25 cellular contexts compared by ENCODE assay signal in the genomic region with DNA sequence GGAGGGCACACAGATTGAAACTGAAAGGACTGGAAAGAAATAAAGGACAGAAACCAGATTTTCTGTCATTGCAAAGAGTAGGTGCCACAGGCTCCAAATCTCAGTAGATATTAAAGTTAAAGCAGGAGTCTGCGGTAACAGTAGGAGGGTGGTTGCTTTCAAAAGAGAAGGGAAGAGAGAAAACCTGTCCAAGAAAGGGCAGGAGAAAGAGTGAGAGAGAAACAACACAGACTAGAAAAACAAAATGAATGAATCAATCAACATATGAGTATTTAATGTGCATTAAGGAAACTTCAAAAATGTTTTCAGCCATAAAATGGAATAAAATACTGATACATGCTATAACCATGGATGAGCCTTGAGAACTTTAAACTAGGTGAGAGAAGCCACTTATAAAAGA.
DNase-seq lines count a peak whose midpoint lies in the region; ATAC-seq, FAIRE-seq and TF ChIP-seq lines count a peak whose summit lies in the region.
"Had no signal": no experiment of that assay in that cellular context is flagged by ENCODE, and none has a peak within 500 bp of the region (broad histone marks: within the 10 kb centered on the region; RNA-seq: fewer than 3 reads in every experiment).

No MANE protein-coding gene starts in this region.

- H3K9ac ChIP-seq in HCT116 (ENCODE audit: low read length) (no peak overlapping the region), astrocyte (ENCODE audit: low read length) (peak overlapping the region; percentile 88)

- H3K27ac Mint-ChIP-seq in astrocyte (ENCODE audit: unreplicated experiment), result no peak overlapping the region
- no peak overlapping the region for H3K27ac Mint-ChIP-seq in stimulated activated naive CD8-positive, alpha-beta T cell treated with anti-CD3 and anti-CD28 coated beads, Interleukin-15, amount 100 ng/mL, for 72 hours
- H3K27ac Mint-ChIP-seq: activated CD4-positive, alpha-beta T cell treated with anti-CD3 and anti-CD28 coated beads, Interleukin-2, amount 10 ng/mL, durations not matched to agents 24 days and 14 days; activated naive CD4-positive, alpha-beta T cell treated with anti-CD3 and anti-CD28 coated beads, Interleukin-2, amount 50 U/mL, for 72 hours; activated T-cell treated with anti-CD3 and anti-CD28 coated beads, Interleukin-2, amount 50 U/mL, for 72 hours; CD4-positive, alpha-beta T cell; IgD-negative memory B cell had no signal

- CTCF ChIA-PET in HCT116 (lab: Charles Lee), result no interaction called here

- H3K36me3 ChIP-seq in HCT116 (ENCODE audit: control insufficient read depth in 1 of 2, insufficient read depth in 2 of 2, low read length in 2 of 2) (no peaks in the 10 kb centered on the region), astrocyte (ENCODE audit: insufficient read depth, low read length) (no peaks in the 10 kb centered on the region), hepatocyte (replicated peaks; ENCODE audit: insufficient read depth, low read depth) (no peaks in the 10 kb centered on the region), thoracic aorta (no peaks in the 10 kb centered on the region), prostate gland (no peaks in the 10 kb centered on the region)
- H3K36me3 ChIP-seq: WERI-Rb-1 had no signal

- peaks cover 4 to 22% of the 10 kb centered on the region in 2 experiments; a peak in 3 of 4 replicates for H3K4me1 ChIP-seq in HCT116 (ENCODE audit: control insufficient read depth in 1 of 2, insufficient read depth in 2 of 2, low read length in 2 of 2)
- H3K4me1 ChIP-seq in astrocyte (ENCODE audit: insufficient read depth, low read length), result peaks cover 67% of the 10 kb centered on the region
- H3K4me1 ChIP-seq in hepatocyte (ENCODE audit: insufficient read depth), result peaks cover 14% of the 10 kb centered on the region
- peaks cover 0 to 55% of the 10 kb centered on the region in 2 donors for H3K4me1 ChIP-seq in thoracic aorta (ENCODE audit: control insufficient read depth in 1 of 2, low read depth in 2 of 2)
- H3K4me1 ChIP-seq in prostate gland (replicated peaks), result no peaks in the 10 kb centered on the region

- H3K4me2 ChIP-seq in HCT116 (ENCODE audit: low read length), result no peak overlapping the region
- peak overlapping the region; percentile 89 for H3K4me2 ChIP-seq in astrocyte (ENCODE audit: low read length)
- H3K4me2 ChIP-seq in hepatocyte, result peak overlapping the region; percentile 92

- TF ChIP-seq CTCF in HCT116 (IDR thresholded peaks at IDR 0.05 in 2 of 3, conservative IDR thresholded peaks at IDR 0.05 in 1 of 3; ENCODE audit: borderline replicate concordance in 1 of 3, insufficient read depth in 1 of 3, low read depth in 2 of 3, low read length in 2 of 3) (no peak), astrocyte (IDR thresholded peaks at IDR 0.05; ENCODE audit: insufficient read depth, low read depth, low read length) (no peak), hepatocyte (IDR thresholded peaks at IDR 0.05; ENCODE audit: poor library complexity) (no peak), thoracic aorta (IDR thresholded peaks at IDR 0.05) (no peak), prostate gland (IDR thresholded peaks at IDR 0.05) (no peak)

- H3K4me3 Mint-ChIP-seq in astrocyte (ENCODE audit: unreplicated experiment), result no peak overlapping the region
- H3K4me3 Mint-ChIP-seq in stimulated activated naive CD8-positive, alpha-beta T cell treated with anti-CD3 and anti-CD28 coated beads, Interleukin-15, amount 100 ng/mL, for 72 hours, result no peak overlapping the region
- H3K4me3 Mint-ChIP-seq: activated CD4-positive, alpha-beta T cell treated with anti-CD3 and anti-CD28 coated beads, Interleukin-2, amount 10 ng/mL, durations not matched to agents 24 days and 14 days; CD4-positive, alpha-beta T cell; IgD-negative memory B cell had no signal

- H3K9me3 ChIP-seq in HCT116 (ENCODE audit: control insufficient read depth in 1 of 2, insufficient read depth in 1 of 2, low read depth in 1 of 2, low read length in 2 of 2) (no peaks in the 10 kb centered on the region), astrocyte (ENCODE audit: insufficient read depth, low read depth, low read length) (no peaks in the 10 kb centered on the region), hepatocyte (ENCODE audit: low read depth) (no peaks in the 10 kb centered on the region), thoracic aorta (no peaks in the 10 kb centered on the region), prostate gland (no peaks in the 10 kb centered on the region)

- H3K9me3 Mint-ChIP-seq in astrocyte (ENCODE audit: unreplicated experiment), result no peaks in the 10 kb centered on the region
- no peaks in the 10 kb centered on the region for H3K9me3 Mint-ChIP-seq in stimulated activated naive CD8-positive, alpha-beta T cell treated with anti-CD3 and anti-CD28 coated beads, Interleukin-15, amount 100 ng/mL, for 72 hours
- H3K9me3 Mint-ChIP-seq: activated CD4-positive, alpha-beta T cell treated with anti-CD3 and anti-CD28 coated beads, Interleukin-2, amount 10 ng/mL, durations not matched to agents 24 days and 14 days; activated naive CD4-positive, alpha-beta T cell treated with anti-CD3 and anti-CD28 coated beads, Interleukin-2, amount 50 U/mL, for 72 hours; activated T-cell treated with anti-CD3 and anti-CD28 coated beads, Interleukin-2, amount 50 U/mL, for 72 hours; CD4-positive, alpha-beta T cell; IgD-negative memory B cell had no signal

- H3K9me2 ChIP-seq in HCT116 (ENCODE audit: insufficient read depth) (no peaks in the 10 kb centered on the region), hepatocyte (replicated peaks; ENCODE audit: insufficient read depth) (no peaks in the 10 kb centered on the region)

- 52% methylated on average over 1 of the region's 1 CpG for WGBS in hepatocyte (ENCODE audit: low lambda C conversion rate, missing lambda C conversion rate)
- 81% methylated on average over 1 of the region's 1 CpG for WGBS in prostate gland

- ATAC-seq in HCT116 (no peak), thoracic aorta (ENCODE audit: insufficient number of reproducible peaks, low FRiP score, low read depth) (no peak)
- ATAC-seq in stimulated activated naive CD8-positive, alpha-beta T cell treated with anti-CD3 and anti-CD28 coated beads, Interleukin-15, amount 100 ng/mL, for 72 hours, result no peak
- ATAC-seq: activated naive CD4-positive, alpha-beta T cell treated with anti-CD3 and anti-CD28 coated beads, Interleukin-2, amount 50 U/mL, for 72 hours; activated T-cell treated with anti-CD3 and anti-CD28 coated beads, Interleukin-2, amount 50 U/mL, for 72 hours had no signal

- POLR2A ChIA-PET in HCT116 (lab: Charles Lee), result no interaction called here

- no peak for TF ChIP-seq RAD21 in HCT116 (IDR thresholded peaks at IDR 0.05; ENCODE audit: low read depth)

- H2AFZ ChIP-seq in HCT116 (ENCODE audit: low read depth, low read length, poor library complexity, severe bottlenecking) (peak overlapping the region; percentile 96), astrocyte (ENCODE audit: low read depth, low read length) (no peak overlapping the region), hepatocyte (no peak overlapping the region)

- H3K27me3 ChIP-seq in HCT116 (ENCODE audit: insufficient read depth, low read length), result no peaks in the 10 kb centered on the region
- no peaks in the 10 kb centered on the region for H3K27me3 ChIP-seq in astrocyte (ENCODE audit: insufficient read depth, low read length)
- no peaks in the 10 kb centered on the region for H3K27me3 ChIP-seq in hepatocyte
- H3K27me3 ChIP-seq in thoracic aorta (replicated peaks; ENCODE audit: insufficient read depth), result no peaks in the 10 kb centered on the region
- H3K27me3 ChIP-seq in prostate gland (replicated peaks; ENCODE audit: insufficient read depth), result no peaks in the 10 kb centered on the region

- RAD21 ChIA-PET in HCT116 (lab: Charles Lee; ENCODE audit: low non-redundant PET in 1 of 2, low total read pairs in 2 of 2, uncharacterized antibody in 2 of 2, unreplicated experiment in 2 of 2), result no interaction called here

- H3K27ac ChIP-seq in HCT116 (ENCODE audit: low read depth, low read length) (no peak overlapping the region), astrocyte (ENCODE audit: low read depth, low read length) (peak overlapping the region; percentile 89), hepatocyte (peak overlapping the region; percentile 99), thoracic aorta (peak overlapping the region; percentile 97 to 99), prostate gland (no peak overlapping the region)
- H3K27ac ChIP-seq: WERI-Rb-1 had no signal

- no peaks in the 10 kb centered on the region for H4K20me1 ChIP-seq in HCT116 (ENCODE audit: insufficient read depth)
- no peaks in the 10 kb centered on the region for H4K20me1 ChIP-seq in astrocyte (ENCODE audit: insufficient read depth, low read length)
- H4K20me1 ChIP-seq in hepatocyte (ENCODE audit: insufficient read depth, poor library complexity, severe bottlenecking), result no peaks in the 10 kb centered on the region

- H3K4me3 ChIP-seq in HCT116 (replicated peaks in 1 of 2; ENCODE audit: low read depth in 1 of 2, low read length in 2 of 2) (no peak overlapping the region), astrocyte (ENCODE audit: insufficient read depth, low read depth, low read length) (no peak overlapping the region), hepatocyte (peak overlapping the region; percentile 12), thoracic aorta (peak overlapping the region; percentile 83), prostate gland (no peak overlapping the region)

- H3K4me1 Mint-ChIP-seq in astrocyte (ENCODE audit: low read depth, unreplicated experiment), result peaks cover 48% of the 10 kb centered on the region
- H3K4me1 Mint-ChIP-seq in stimulated activated naive CD8-positive, alpha-beta T cell treated with anti-CD3 and anti-CD28 coated beads, Interleukin-15, amount 100 ng/mL, for 72 hours, result peaks cover 16% of the 10 kb centered on the region

- FAIRE-seq in astrocyte (lab: Jason Lieb, UNC), result no peak
- FAIRE-seq: kidney had no signal

- peaks cover 3% of the 10 kb centered on the region for H3K27me3 Mint-ChIP-seq in astrocyte (ENCODE audit: low read depth, unreplicated experiment)
- H3K27me3 Mint-ChIP-seq in stimulated activated naive CD8-positive, alpha-beta T cell treated with anti-CD3 and anti-CD28 coated beads, Interleukin-15, amount 100 ng/mL, for 72 hours, result peaks cover 52% of the 10 kb centered on the region

- no TSS peak for BruUV-seq in HCT116 (replicated peaks; lab: Mats Ljungman, UMichigan)

- TF ChIP-seq POLR2A in HCT116 (IDR thresholded peaks at IDR 0.05; ENCODE audit: borderline replicate concordance, extremely low read depth, insufficient read depth, insufficient read length) (no peak), prostate gland (IDR thresholded peaks at IDR 0.05) (no peak)

- intact Hi-C loops in HCT116 (cut with micrococcal nuclease), result loop anchor here (1.0 to 10.0 kb wide), 4 partner anchors 186 to 1366 kb away; no protein-coding TSS in a partner anchor
- intact Hi-C loops in prostate gland (cut with DNase I), result loop anchor here (5.0 to 10.0 kb wide), 5 partner anchors 124 to 663 kb away; no protein-coding TSS in a partner anchor

- no peak for DNase-seq in HCT116 (ENCODE audit: low read depth, low spot score)
- no peak for DNase-seq in astrocyte (ENCODE audit: low read depth)
- DNase-seq in hepatocyte (ENCODE audit: low spot score), result no peak
- DNase-seq in thoracic aorta (ENCODE audit: low spot score), result no peak
- DNase-seq in activated effector memory CD4-positive, alpha-beta T cell treated with Interleukin-2 at 50 U/mL for 16 hours, result no peak
- no peak for DNase-seq in prostate gland (ENCODE audit: low spot score)
- DNase-seq in stimulated activated naive CD8-positive, alpha-beta T cell treated with anti-CD3 and anti-CD28 coated beads, Interleukin-15, amount 100 ng/mL, for 72 hours, result no peak
- DNase-seq: activated CD4-positive, alpha-beta T cell treated with anti-CD3 and anti-CD28 coated beads, Interleukin-2, amount 10 ng/mL, durations not matched to agents 24 days and 14 days; activated T-cell treated with anti-CD3 and anti-CD28 coated beads, Interleukin-2, amount 50 U/mL, for 72 hours; CD4-positive, alpha-beta T cell; cerebellar nuclear complex; erythroblast; GDM1; mammary epithelial cell; NCI-H1105; NCI-H2081 treated with DMSO at 0.1 percent for 48 hours; NCI-H446; retina; stimulated activated CD4-positive, alpha-beta T cell treated with anti-CD3 and anti-CD28 coated beads, Interleukin-12 subunit alpha, Interleukin-12 subunit beta, amount 100 ng/mL, for 4 hours; stimulated activated CD4-positive, alpha-beta T cell treated with anti-CD3 and anti-CD28 coated beads, Interleukin-4, amount 100 ng/mL, for 4 hours; stimulated activated naive CD4-positive, alpha-beta T cell; WERI-Rb-1 had no signal

- H3K79me2 ChIP-seq in HCT116 (ENCODE audit: insufficient read depth, low read length), result no peaks in the 10 kb centered on the region
- H3K79me2 ChIP-seq in astrocyte (ENCODE audit: insufficient read depth, low read length), result no peaks in the 10 kb centered on the region
- H3K79me2 ChIP-seq in hepatocyte, result peaks cover 24% of the 10 kb centered on the region

- H3K36me3 Mint-ChIP-seq in astrocyte (ENCODE audit: low read depth, unreplicated experiment), result no peaks in the 10 kb centered on the region
- H3K36me3 Mint-ChIP-seq: IgD-negative memory B cell had no signal

Comparison
In these comparisons a context has a peak if more than half of its experiments do, and no peak if none do; other contexts are left out.
1. H3K27ac ChIP-seq: peak in astrocyte (single experiment), hepatocyte (single experiment) and thoracic aorta (2 of 2); none in HCT116 (single experiment) and prostate gland (0 of 2).
2. H3K4me3 ChIP-seq: peak in hepatocyte (single experiment) and thoracic aorta (single experiment); none in HCT116 (0 of 2), astrocyte (single experiment) and prostate gland (0 of 2).